In genomic region chr17:82245144-82246039, GRCh38 we compare ENCODE assay signal across 12 cellular contexts. TPM values are rescaled to one million over a fixed set of nuclear protein-coding genes. Genes with fewer than 3 reads are reported as not detected.
DNase-seq lines count a peak whose midpoint lies in the region; ATAC-seq and TF ChIP-seq lines count a peak whose summit lies in the region.
"Had no signal": no experiment of that assay in that cellular context is flagged by ENCODE, and none has a peak within 500 bp of the region (broad histone marks: within the 10 kb centered on the region; RNA-seq: fewer than 3 reads in every experiment).

No MANE protein-coding gene starts in this region.

- intact Hi-C loops in left ventricle myocardium superior (cut with micrococcal nuclease) = no loop called here
- intact Hi-C loops in left cardiac atrium (cut with DNase I) = loop anchor here in 1 of 2 donors (10.0 kb wide), 1 partner anchor 49 kb away; no protein-coding TSS in a partner anchor
- intact Hi-C loops in adrenal gland (cut with DNase I) = no loop called here
- intact Hi-C loops in vagina (cut with DNase I) = loop anchor here (2.0 kb wide), 1 partner anchor 75 kb away; no protein-coding TSS in a partner anchor

- H3K9me3 ChIP-seq in adrenal gland (replicated peaks in 1 of 3) = no peaks in the 10 kb centered on the region
- no peaks in the 10 kb centered on the region for H3K9me3 ChIP-seq in vagina
- H3K9me3 ChIP-seq in effector memory CD4-positive, alpha-beta T cell (ENCODE audit: control insufficient read depth, low read length) = no peaks in the 10 kb centered on the region
- H3K9me3 ChIP-seq: pancreas had no signal

- H3K36me3 ChIP-seq in adrenal gland (replicated peaks in 1 of 2) (peaks cover 0 to 77% of the 10 kb centered on the region in 2 donors), vagina (peaks cover 0 to 64% of the 10 kb centered on the region in 2 donors)
- peaks cover 82% of the 10 kb centered on the region for H3K36me3 ChIP-seq in effector memory CD4-positive, alpha-beta T cell (ENCODE audit: control insufficient read depth, insufficient read depth, low read length)

- ATAC-seq in left ventricle myocardium superior (no peak), left cardiac atrium (no peak), GM18873 (IDR thresholded peaks at IDR 0.05; ENCODE audit: low FRiP score, unreplicated experiment) (no peak)
- ATAC-seq: activated CD4-positive, CD25-positive, alpha-beta regulatory T cell treated with anti-CD3 and anti-CD28 coated beads, Interleukin-2, amount 50 U/mL, for 24 hours had no signal

- H3K36me3 Mint-ChIP-seq in mesothelial cell of epicardium = peaks cover 26% of the 10 kb centered on the region

- peak overlapping the region in 3 of 5 donors; percentile 70 to 90 (median 87) for H3K27ac ChIP-seq in adrenal gland
- peak overlapping the region; percentile 78 for H3K27ac ChIP-seq in vagina
- no peak overlapping the region for H3K27ac ChIP-seq in effector memory CD4-positive, alpha-beta T cell (ENCODE audit: insufficient read depth, low read length, poor library complexity, severe bottlenecking)
- H3K27ac ChIP-seq: C4-2B, pancreas had no signal

- H3K4me1 Mint-ChIP-seq in mesothelial cell of epicardium = peaks cover 6% of the 10 kb centered on the region

- DNase-seq in left ventricle myocardium superior (peak; percentile 30), left cardiac atrium (no peak), adrenal gland (peak in 1 of 7 donors; percentile 34), mesothelial cell of epicardium (ENCODE audit: low spot score in 2 of 2, unreplicated experiment in 2 of 2) (no peak), vagina (ENCODE audit: extremely low spot score in 2 of 2) (no peak), 8988T (no peak)
- no peak for DNase-seq in effector memory CD4-positive, alpha-beta T cell
- DNase-seq: RPMI8226 had no signal

- 84 to 88% (median 87%) methylated on average over 31 to 47 of the region's 47 CpGs for WGBS in adrenal gland, 4 donors

- TF ChIP-seq POLR2A in adrenal gland (IDR thresholded peaks at IDR 0.05) (no peak), vagina (IDR thresholded peaks at IDR 0.05) (no peak)

- H3K27me3 ChIP-seq in adrenal gland (no peaks in the 10 kb centered on the region), vagina (no peaks in the 10 kb centered on the region)
- no peaks in the 10 kb centered on the region for H3K27me3 ChIP-seq in effector memory CD4-positive, alpha-beta T cell (replicated peaks; ENCODE audit: control insufficient read depth, insufficient read depth, low read length, poor library complexity, severe bottlenecking)
- H3K27me3 ChIP-seq: pancreas had no signal

- H3K4me3 ChIP-seq in adrenal gland (no peak overlapping the region), vagina (no peak overlapping the region)
- H3K4me3 ChIP-seq in effector memory CD4-positive, alpha-beta T cell (ENCODE audit: insufficient read depth, low read depth, low read length, poor library complexity, severe bottlenecking) = no peak overlapping the region
- H3K4me3 ChIP-seq: pancreas had no signal

- peak overlapping the region; percentile 82 for H3K27ac Mint-ChIP-seq in mesothelial cell of epicardium

- H3K9me3 Mint-ChIP-seq in mesothelial cell of epicardium = no peaks in the 10 kb centered on the region

- peaks cover 45 to 58% of the 10 kb centered on the region in 2 donors for H3K4me1 ChIP-seq in adrenal gland (replicated peaks in 1 of 2)
- peaks cover 74% of the 10 kb centered on the region for H3K4me1 ChIP-seq in vagina
- peaks cover 15% of the 10 kb centered on the region for H3K4me1 ChIP-seq in effector memory CD4-positive, alpha-beta T cell (ENCODE audit: control insufficient read depth, insufficient read depth, low read length, poor library complexity, severe bottlenecking)

- no peak overlapping the region for H3K4me3 Mint-ChIP-seq in mesothelial cell of epicardium

- no peak for TF ChIP-seq CTCF in adrenal gland (IDR thresholded peaks at IDR 0.05)
- TF ChIP-seq CTCF in mesothelial cell of epicardium (IDR thresholded peaks at IDR 0.05; ENCODE audit: unreplicated experiment) = no peak
- TF ChIP-seq CTCF in vagina (IDR thresholded peaks at IDR 0.05) = no peak

- H3K27me3 Mint-ChIP-seq in mesothelial cell of epicardium (ENCODE audit: low read depth) = no peaks in the 10 kb centered on the region

RNA-seq across cellular contexts. Expression of gene SLC16A3, which starts 16.6 kb away (rescaled TPM):
- total RNA-seq in left ventricle myocardium superior = 7.8 TPM
- 10 to 100 TPM; 18.4 to 35.7 TPM for total RNA-seq in left cardiac atrium
- total RNA-seq in adrenal gland = 10 to 100 TPM; 21.9 to 58.6 (median 40.1) TPM
- polyA plus RNA-seq in adrenal gland = 10 to 100 TPM in 2 of 3 donors, 1 to 10 TPM in 1; 2.7 to 14.4 (median 10.5) TPM
- total RNA-seq in mesothelial cell of epicardium = 62.0 to 68.8 TPM (median 67.3 TPM) in 3 replicates
- total RNA-seq in vagina = 21.1 TPM

RNA-seq across cellular contexts. Expression of gene CSNK1D, which starts 28.1 kb away (rescaled TPM):
- total RNA-seq in left ventricle myocardium superior (64.4 TPM), left cardiac atrium (10 to 100 TPM; 63.6 to 88.2 TPM), adrenal gland (100 to 1,000 TPM in 4 of 8 donors, 10 to 100 TPM in 4; 49.8 to 185 (median 97.4) TPM), mesothelial cell of epicardium (202 to 212 TPM (median 204 TPM) in 3 replicates), vagina (67.8 TPM)
- 100 to 1,000 TPM; 126 to 171 (median 153) TPM for polyA plus RNA-seq in adrenal gland

RNA-seq across cellular contexts. Expression of gene CCDC57, which starts 32.8 kb away (rescaled TPM):
- 8.1 TPM for total RNA-seq in left ventricle myocardium superior
- 10 to 100 TPM; 11.9 to 17.2 TPM for total RNA-seq in left cardiac atrium
- total RNA-seq in adrenal gland = 10 to 100 TPM; 14.7 to 51.3 (median 28.8) TPM
- 100 to 1,000 TPM in 2 of 3 donors, 1 to 10 TPM in 1; 7.1 to 275 (median 129) TPM for polyA plus RNA-seq in adrenal gland
- total RNA-seq in mesothelial cell of epicardium = 90.4 to 92.1 TPM (median 91.5 TPM) in 3 replicates
- 26.5 TPM for total RNA-seq in vagina
